9 cellular contexts compared by ENCODE assay signal in the genomic region with DNA sequence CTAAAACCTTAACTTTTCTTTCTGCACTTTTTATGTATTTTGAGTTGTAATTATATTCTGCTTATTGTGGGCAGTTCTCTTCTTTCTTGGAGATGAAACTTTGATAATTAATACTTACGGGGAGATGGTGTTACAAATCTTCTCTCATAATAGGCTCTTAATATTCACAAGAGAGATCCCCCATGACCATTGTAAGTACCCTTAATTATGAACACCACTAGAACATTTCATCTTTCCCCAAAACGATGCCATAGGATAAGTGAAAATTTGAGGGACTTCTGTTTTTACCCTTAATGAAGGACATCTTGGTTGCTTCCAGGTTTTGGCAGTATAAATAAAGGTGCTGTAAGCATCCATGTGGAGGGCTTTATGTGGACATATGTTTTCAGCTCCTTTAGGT.
DNase-seq lines count a peak whose midpoint lies in the region; ATAC-seq and TF ChIP-seq lines count a peak whose summit lies in the region.
"Had no signal": no experiment of that assay in that cellular context is flagged by ENCODE, and none has a peak within 500 bp of the region (broad histone marks: within the 10 kb centered on the region; RNA-seq: fewer than 3 reads in every experiment).

No MANE protein-coding gene starts in this region.

- H3K9me3 Mint-ChIP-seq in activated CD4-positive, alpha-beta T cell treated with anti-CD3 and anti-CD28 coated beads, Interleukin-2, amount 10 ng/mL, durations not matched to agents 24 days and 14 days, result peaks cover 13% of the 10 kb centered on the region
- H3K9me3 Mint-ChIP-seq in stimulated activated naive CD8-positive, alpha-beta T cell treated with anti-CD3 and anti-CD28 coated beads, Interleukin-15, amount 100 ng/mL, for 72 hours, result peaks cover 0 to 6% of the 10 kb centered on the region in 2 donors

- ATAC-seq in T-helper 17 cell (no peak), HG03354 (IDR thresholded peaks at IDR 0.05; ENCODE audit: poor library complexity, severe bottlenecking, unreplicated experiment) (no peak), HG02588 (IDR thresholded peaks at IDR 0.05; ENCODE audit: unreplicated experiment) (no peak)
- ATAC-seq in stimulated activated naive CD8-positive, alpha-beta T cell treated with anti-CD3 and anti-CD28 coated beads, Interleukin-15, amount 100 ng/mL, for 72 hours, result no peak

- no peaks in the 10 kb centered on the region for H3K27me3 Mint-ChIP-seq in activated CD4-positive, alpha-beta T cell treated with anti-CD3 and anti-CD28 coated beads, Interleukin-2, amount 10 ng/mL, durations not matched to agents 24 days and 14 days
- H3K27me3 Mint-ChIP-seq in T-helper 17 cell, result no peaks in the 10 kb centered on the region
- no peaks in the 10 kb centered on the region for H3K27me3 Mint-ChIP-seq in stimulated activated naive CD8-positive, alpha-beta T cell treated with anti-CD3 and anti-CD28 coated beads, Interleukin-15, amount 100 ng/mL, for 72 hours

- TF ChIP-seq CTCF in fibroblast of pulmonary artery (IDR thresholded peaks at IDR 0.05; ENCODE audit: low read length, missing control alignments), result no peak

- peaks cover 26% of the 10 kb centered on the region for H3K36me3 Mint-ChIP-seq in activated CD4-positive, alpha-beta T cell treated with anti-CD3 and anti-CD28 coated beads, Interleukin-2, amount 10 ng/mL, durations not matched to agents 24 days and 14 days (ENCODE audit: low read depth)
- H3K36me3 Mint-ChIP-seq in T-helper 17 cell (ENCODE audit: low read depth), result peaks cover under 1% of the 10 kb centered on the region

- H3K27ac Mint-ChIP-seq in activated CD4-positive, alpha-beta T cell treated with anti-CD3 and anti-CD28 coated beads, Interleukin-2, amount 10 ng/mL, durations not matched to agents 24 days and 14 days, result no peak overlapping the region
- peak overlapping the region; percentile 83 for H3K27ac Mint-ChIP-seq in T-helper 17 cell
- H3K27ac Mint-ChIP-seq in stimulated activated naive CD8-positive, alpha-beta T cell treated with anti-CD3 and anti-CD28 coated beads, Interleukin-15, amount 100 ng/mL, for 72 hours, result peak overlapping the region; percentile 5 to 52

- H3K4me3 Mint-ChIP-seq in activated CD4-positive, alpha-beta T cell treated with anti-CD3 and anti-CD28 coated beads, Interleukin-2, amount 10 ng/mL, durations not matched to agents 24 days and 14 days, result peak overlapping the region; percentile 79
- H3K4me3 Mint-ChIP-seq in T-helper 17 cell, result peak overlapping the region; percentile 77
- H3K4me3 Mint-ChIP-seq in stimulated activated naive CD8-positive, alpha-beta T cell treated with anti-CD3 and anti-CD28 coated beads, Interleukin-15, amount 100 ng/mL, for 72 hours, result peak overlapping the region; percentile 66 to 79

- peak overlapping the region; percentile 51 for H3K4me3 ChIP-seq in fibroblast of pulmonary artery (replicated peaks; ENCODE audit: low read depth, low read length)

- peaks cover 26% of the 10 kb centered on the region for H3K4me1 Mint-ChIP-seq in activated CD4-positive, alpha-beta T cell treated with anti-CD3 and anti-CD28 coated beads, Interleukin-2, amount 10 ng/mL, durations not matched to agents 24 days and 14 days
- H3K4me1 Mint-ChIP-seq in T-helper 17 cell, result peaks cover 50% of the 10 kb centered on the region
- peaks cover 69% of the 10 kb centered on the region for H3K4me1 Mint-ChIP-seq in stimulated activated naive CD8-positive, alpha-beta T cell treated with anti-CD3 and anti-CD28 coated beads, Interleukin-15, amount 100 ng/mL, for 72 hours

- DNase-seq in activated CD4-positive, alpha-beta T cell treated with anti-CD3 and anti-CD28 coated beads, Interleukin-2, amount 10 ng/mL, durations not matched to agents 24 days and 14 days, result no peak
- DNase-seq in activated CD4-positive, alpha-beta T cell treated with anti-CD3 and anti-CD28 coated beads, Interleukin-2, amount 50 U/mL, for 4 hours, result no peak
- no peak for DNase-seq in T-helper 17 cell
- DNase-seq in fibroblast of pulmonary artery (ENCODE audit: low read depth), result no peak
- DNase-seq in stimulated activated naive CD8-positive, alpha-beta T cell treated with anti-CD3 and anti-CD28 coated beads, Interleukin-15, amount 100 ng/mL, for 72 hours, result no peak
- DNase-seq in activated CD8-positive, alpha-beta memory T cell treated with anti-CD3 and anti-CD28 coated beads, Interleukin-2, amount 50 U/mL, for 48 hours, result no peak
- DNase-seq: NCI-H526 had no signal

- intact Hi-C loops in activated CD4-positive, alpha-beta T cell treated with anti-CD3 and anti-CD28 coated beads, Interleukin-2, amount 10 ng/mL, durations not matched to agents 24 days and 14 days (cut with micrococcal nuclease), result loop anchor here (10.0 kb wide), 1 partner anchor 60 kb away; the partner anchor contains the start of gene PIAS1

- H3K9me3 ChIP-seq in T-helper 17 cell (ENCODE audit: control insufficient read depth, low read length, poor library complexity, severe bottlenecking), result no peaks in the 10 kb centered on the region
